In the genomic region with DNA sequence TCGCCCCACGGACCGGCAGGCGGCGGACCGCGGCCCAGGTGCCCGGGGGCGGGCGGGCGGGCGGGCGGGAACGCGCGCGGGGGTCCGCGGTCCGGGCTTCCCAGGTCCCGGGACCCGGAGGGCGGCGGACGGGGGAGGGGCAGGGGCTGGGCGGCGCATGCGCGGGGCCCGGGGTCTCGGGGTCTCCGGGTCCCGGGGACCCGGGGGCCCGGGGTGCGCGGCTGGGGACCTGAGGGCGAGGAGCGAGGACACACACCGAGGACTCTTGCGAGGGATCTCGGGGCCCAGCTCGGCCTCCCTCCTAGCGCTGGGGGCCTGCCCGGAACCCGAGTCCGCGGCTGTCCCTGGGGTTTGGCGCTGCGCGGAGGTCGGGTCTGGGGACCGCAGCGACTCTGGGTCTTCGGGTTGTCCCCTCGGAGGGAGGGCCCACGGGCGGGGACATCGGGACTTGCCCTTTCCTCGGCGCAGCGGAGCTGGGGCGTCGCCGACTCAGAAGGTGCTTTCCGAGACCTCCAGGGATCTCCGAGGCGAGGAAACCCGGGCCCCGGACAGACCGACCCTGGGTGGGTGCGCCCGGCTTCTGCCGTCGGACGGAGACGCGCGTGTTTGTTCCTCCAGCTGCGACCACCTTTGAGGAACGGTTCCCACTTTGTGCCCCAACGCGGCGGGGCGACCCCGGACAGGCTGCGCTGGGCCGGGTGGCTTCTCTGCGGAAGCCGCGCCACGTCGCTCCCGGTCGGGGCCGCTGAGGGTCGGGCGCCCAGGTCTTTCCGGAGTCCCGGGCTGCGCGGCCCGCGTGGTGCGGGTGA, we compare ENCODE assay signal across 8 cellular contexts. TPM values are rescaled to one million over a fixed set of nuclear protein-coding genes. Genes with fewer than 3 reads are reported as not detected.
DNase-seq lines count a peak whose midpoint lies in the region; ATAC-seq and TF ChIP-seq lines count a peak whose summit lies in the region.

No MANE protein-coding gene starts in this region.

- TF ChIP-seq CTCF in AG04449 (IDR thresholded peaks at IDR 0.05; ENCODE audit: insufficient read depth, low read length, missing control alignments) (no peak), coronary artery (IDR thresholded peaks at IDR 0.05) (no peak), lung (IDR thresholded peaks at IDR 0.05; ENCODE audit: control extremely low read depth, extremely low read depth) (no peak)

- H3K4me3 ChIP-seq in AG04449 (ENCODE audit: low read depth, low read length) (peak overlapping the region; percentile 81), coronary artery (peak overlapping the region; percentile 96), lung (peak overlapping the region; percentile 68)

- H3K27me3 ChIP-seq in lung (ENCODE audit: control insufficient read depth, insufficient read depth) = no peaks in the 10 kb centered on the region

- peaks cover 3 to 6% of the 10 kb centered on the region in 2 donors for H3K4me1 ChIP-seq in lung (ENCODE audit: control insufficient read depth in 2 of 2, insufficient read depth in 2 of 2, low read length in 2 of 2)

- POLR2A ChIA-PET in AG04449 (lab: Yijun Ruan, JAX) = interaction anchor here (0.7 kb wide), 1 partner anchor 25 kb away, joined by 3 read pairs; no protein-coding TSS in a partner anchor

- 0 to 1% methylated on average over 54 to 105 of the region's 105 CpGs for WGBS in lung, 2 donors

- H3K27ac ChIP-seq in coronary artery (peak overlapping the region; percentile 87 to 96), lung (ENCODE audit: low read depth in 1 of 2, low read length in 1 of 2) (peak overlapping the region; percentile 70 to 96)

- CTCF ChIA-PET in AG04449 (lab: Yijun Ruan, JAX) = interaction anchor here (1.2 to 2.8 kb wide), 4 partner anchors 29 to 163 kb away, joined by 3 to 9 read pairs (median 7); no protein-coding TSS in a partner anchor

- no peaks in the 10 kb centered on the region for H3K9me3 ChIP-seq in lung (ENCODE audit: control insufficient read depth in 2 of 2, insufficient read depth in 1 of 2, low read length in 1 of 2)

- peaks cover 0 to 3% of the 10 kb centered on the region in 2 donors for H3K36me3 ChIP-seq in lung (ENCODE audit: control insufficient read depth in 2 of 2, insufficient read depth in 2 of 2, low read length in 2 of 2)

- DNase-seq in AG04449 (ENCODE audit: low read depth, low spot score) = no peak
- peak; percentile 36 for DNase-seq in activated CD4-positive, alpha-beta T cell treated with anti-CD3 and anti-CD28 coated beads for 1 hour
- DNase-seq in coronary artery (ENCODE audit: low spot score) = no peak
- no peak for DNase-seq in lung (ENCODE audit: low spot score)
- peak; percentile 22 to 29 for DNase-seq in stimulated activated CD8-positive, alpha-beta memory T cell treated with anti-CD3 and anti-CD28 coated beads, Interleukin-15, amount 100 ng/mL, for 4 hours (ENCODE audit: low read depth in 2 of 2)

- ATAC-seq in GM19328 (IDR thresholded peaks at IDR 0.05; ENCODE audit: unreplicated experiment) (peak; percentile 28), HG03520 (IDR thresholded peaks at IDR 0.05; ENCODE audit: unreplicated experiment) (peak; percentile 20), lung (ENCODE audit: insufficient read depth, low FRiP score) (no peak), GM18861 (IDR thresholded peaks at IDR 0.05; ENCODE audit: unreplicated experiment) (no peak)

RNA-seq across cellular contexts. Expression of gene PPARA, which starts 0.5 kb away (rescaled TPM):
- total RNA-seq in lung = 10 to 100 TPM; 17.0 to 18.1 TPM
- 1 to 10 TPM; 4.4 to 5.0 TPM for polyA plus RNA-seq in lung

Comparison
In these comparisons a context has a peak if more than half of its experiments do, and no peak if none do; other contexts are left out.
1. DNase-seq: peak in activated CD4-positive, alpha-beta T cell treated with anti-CD3 and anti-CD28 coated beads for 1 hour (single experiment) and stimulated activated CD8-positive, alpha-beta memory T cell treated with anti-CD3 and anti-CD28 coated beads, Interleukin-15, amount 100 ng/mL, for 4 hours (2 of 2); none in AG04449 (single experiment), coronary artery (single experiment) and lung (single experiment).
2. ATAC-seq: peak in GM19328 (single experiment) and HG03520 (single experiment); none in lung (single experiment) and GM18861 (single experiment).
3. Peak in every context shown above with its lines, with median percentiles within 50 percentile points of each other: H3K4me3 ChIP-seq.